22 cellular contexts compared by ENCODE assay signal in the genomic region with DNA sequence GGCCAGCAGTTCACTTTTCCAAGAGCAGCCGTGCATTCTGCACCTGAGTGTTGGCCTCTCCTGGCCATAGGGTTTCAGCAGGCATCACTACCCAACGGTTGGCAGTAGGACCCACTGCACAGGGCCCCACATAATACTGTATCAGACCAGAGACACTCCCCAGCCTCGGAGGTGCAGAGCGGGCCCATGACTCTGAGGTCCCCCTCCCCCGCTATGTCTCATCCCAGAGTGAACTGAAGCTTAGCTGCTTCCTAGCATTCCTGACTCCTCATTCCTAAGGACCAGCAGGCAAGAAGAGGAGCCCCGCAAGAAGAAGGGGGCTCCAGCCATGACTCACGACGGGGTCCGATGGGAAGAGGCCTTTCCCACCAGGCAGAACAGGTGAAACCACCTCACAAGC.
"Had no signal": no experiment of that assay in that cellular context is flagged by ENCODE, and none has a peak within 500 bp of the region (broad histone marks: within the 10 kb centered on the region; RNA-seq: fewer than 3 reads in every experiment).

No MANE protein-coding gene starts in this region.

- DNase-seq: activated CD4-positive, alpha-beta memory T cell treated with anti-CD3 and anti-CD28 coated beads for 36 hours; activated CD4-positive, alpha-beta T cell treated with anti-CD3 and anti-CD28 coated beads, Interleukin-2, amount 10 ng/mL, durations not matched to agents 7 days and 5 days; activated CD4-positive, CD25-positive, alpha-beta regulatory T cell; activated CD8-positive, alpha-beta memory T cell treated with anti-CD3 and anti-CD28 coated beads for 24 hours; activated effector memory CD4-positive, alpha-beta T cell treated with anti-CD3 and anti-CD28 coated beads, Interleukin-2, amount 50 U/mL, for 16 hours; activated naive CD4-positive, alpha-beta T cell treated with Interleukin-2 at 50 U/mL for 16 hours; activated T-cell treated with anti-CD3 and anti-CD28 coated beads, Interleukin-2, amount 50 U/mL, for 4 hours; brain microvascular endothelial cell; KG1; NCI-H1092; NCI-H1417; NCI-H1694; NCI-H2029 treated with DMSO at 0.1 percent for 48 hours; NCI-H345; NCI-H510A; NCI-H526 treated with DMSO at 0.1 percent for 48 hours; NCI-H82; SIG-M5; T-helper 2 cell; T1000 had no signal

- H3K27ac Mint-ChIP-seq: activated CD4-positive, alpha-beta memory T cell treated with anti-CD3 and anti-CD28 coated beads for 36 hours; activated CD4-positive, alpha-beta T cell treated with anti-CD3 and anti-CD28 coated beads, Interleukin-2, amount 10 ng/mL, durations not matched to agents 7 days and 5 days; activated naive CD8-positive, alpha-beta T cell had no signal

- H3K4me3 ChIP-seq: cardiac muscle cell had no signal

- H3K27me3 ChIP-seq: brain microvascular endothelial cell, cardiac muscle cell had no signal

- H3K27ac ChIP-seq: brain microvascular endothelial cell, cardiac muscle cell had no signal

- H3K36me3 ChIP-seq: cardiac muscle cell had no signal

- H3K4me3 Mint-ChIP-seq: activated CD4-positive, alpha-beta memory T cell treated with anti-CD3 and anti-CD28 coated beads for 36 hours; activated CD4-positive, alpha-beta T cell treated with anti-CD3 and anti-CD28 coated beads, Interleukin-2, amount 10 ng/mL, durations not matched to agents 7 days and 5 days; activated naive CD8-positive, alpha-beta T cell; activated T-cell treated with anti-CD3 and anti-CD28 coated beads, Interleukin-2, amount 50 U/mL, for 4 hours had no signal

- H3K4me1 Mint-ChIP-seq: activated CD4-positive, alpha-beta T cell treated with anti-CD3 and anti-CD28 coated beads, Interleukin-2, amount 10 ng/mL, durations not matched to agents 7 days and 5 days had no signal

- H3K27me3 Mint-ChIP-seq: activated CD4-positive, alpha-beta memory T cell treated with anti-CD3 and anti-CD28 coated beads for 36 hours; activated CD4-positive, alpha-beta T cell treated with anti-CD3 and anti-CD28 coated beads, Interleukin-2, amount 10 ng/mL, durations not matched to agents 7 days and 5 days; activated naive CD8-positive, alpha-beta T cell had no signal

- ATAC-seq: activated T-cell treated with anti-CD3 and anti-CD28 coated beads, Interleukin-2, amount 50 U/mL, for 4 hours had no signal
